ENCODE assay signal across 8 cellular contexts in the genomic region with DNA sequence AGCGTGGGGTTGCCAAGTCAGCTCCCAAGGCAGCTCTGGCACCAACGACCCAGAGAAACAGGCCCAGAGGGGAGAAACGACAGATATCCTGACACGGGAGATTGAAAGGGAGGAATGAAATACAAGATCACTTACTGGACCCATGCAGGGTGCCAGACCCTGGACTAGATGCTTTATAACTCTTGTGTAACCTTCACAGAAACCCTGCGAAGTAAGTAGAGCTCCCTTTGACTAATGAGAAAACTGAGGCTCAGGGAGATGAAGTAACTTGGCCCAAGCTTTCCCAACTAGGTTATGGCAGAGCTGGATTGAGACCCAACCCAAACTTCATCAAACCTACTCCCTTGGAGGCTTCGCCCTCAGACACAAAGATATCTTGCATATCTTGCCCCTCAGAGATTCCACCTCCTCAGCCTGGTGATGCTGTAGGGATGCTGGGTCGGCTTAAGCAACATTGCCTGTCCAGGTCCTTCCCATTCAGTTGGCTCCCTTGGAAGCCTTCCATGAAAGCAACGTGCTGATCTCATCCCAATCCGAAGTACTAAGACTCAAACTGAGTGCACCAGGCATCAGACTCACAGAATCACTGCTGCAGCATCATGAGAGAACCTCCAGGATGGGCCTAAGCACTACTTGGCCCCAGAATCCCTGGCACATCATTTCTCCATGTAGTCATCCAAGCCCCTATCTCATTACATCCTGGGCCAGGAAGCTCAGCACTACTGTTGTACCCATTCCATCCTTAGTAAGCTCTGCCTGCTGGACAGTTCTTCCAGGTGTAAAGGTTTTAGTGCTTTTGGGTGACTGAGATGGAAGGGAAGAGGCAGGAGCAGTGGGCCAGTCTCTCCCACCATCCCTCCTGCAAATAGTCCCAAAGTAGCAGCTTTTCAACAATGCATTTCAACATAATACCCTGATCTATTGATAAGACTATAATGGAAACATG. TPM values are rescaled to one million over a fixed set of nuclear protein-coding genes. Genes with fewer than 3 reads are reported as not detected.
A peak's percentile ranks its signal among the peaks of the same experiment; 100 is the strongest.
DNase-seq lines count a peak whose midpoint lies in the region; ATAC-seq and TF ChIP-seq lines count a peak whose summit lies in the region.

No MANE protein-coding gene starts in this region.

- H3K27me3 Mint-ChIP-seq in stimulated activated naive CD8-positive, alpha-beta T cell treated with anti-CD3 and anti-CD28 coated beads, Interleukin-15, Interleukin-2, amounts not matched to agents 100 ng/mL and 50 ng/mL, for 24 hours = peaks cover 23% of the 10 kb centered on the region
- H3K27me3 Mint-ChIP-seq in MCF 10A (ENCODE audit: insufficient read depth, unreplicated experiment) = no peaks in the 10 kb centered on the region
- H3K27me3 Mint-ChIP-seq in activated T-helper 2 cell treated with anti-CD3 and anti-CD28 coated beads, Interferon-gamma antibody, Interleukin-2, Interleukin-4, amounts not matched to agents 10 μg/mL and 5 μg/mL and 100 μg/mL, durations not matched to agents 14 hours and 24 hours and 36 hours (ENCODE audit: low read depth) = peaks cover 67% of the 10 kb centered on the region

- H3K4me1 Mint-ChIP-seq in stimulated activated naive CD8-positive, alpha-beta T cell treated with anti-CD3 and anti-CD28 coated beads, Interleukin-15, Interleukin-2, amounts not matched to agents 100 ng/mL and 50 ng/mL, for 24 hours (ENCODE audit: low read depth) = peaks cover 5% of the 10 kb centered on the region
- H3K4me1 Mint-ChIP-seq in MCF 10A (ENCODE audit: insufficient read depth, unreplicated experiment) = peaks cover 45% of the 10 kb centered on the region
- peaks cover 2% of the 10 kb centered on the region for H3K4me1 Mint-ChIP-seq in activated T-helper 2 cell treated with anti-CD3 and anti-CD28 coated beads, Interferon-gamma antibody, Interleukin-2, Interleukin-4, amounts not matched to agents 10 μg/mL and 5 μg/mL and 100 μg/mL, durations not matched to agents 14 hours and 24 hours and 36 hours (ENCODE audit: low read depth)

- no TSS peak for BruUV-seq in MCF 10A (replicated peaks; lab: Mats Ljungman, UMichigan)

- intact Hi-C loops in MCF 10A (cut with micrococcal nuclease) = no loop called here
- intact Hi-C loops in activated T-helper 2 cell treated with anti-CD3 and anti-CD28 coated beads, Interferon-gamma antibody, Interleukin-2, Interleukin-4, amounts not matched to agents 10 μg/mL and 5 μg/mL and 100 μg/mL, durations not matched to agents 14 hours and 24 hours and 36 hours (cut with micrococcal nuclease) = no loop called here

- in situ Hi-C loops in GM13977 (cut with MboI; ENCODE audit: low pct_unique_long_range_greater_than_20kb, low sequenced_read_pairs, unreplicated experiment) = no loop called here

- H3K4me3 Mint-ChIP-seq in stimulated activated naive CD8-positive, alpha-beta T cell treated with anti-CD3 and anti-CD28 coated beads, Interleukin-15, Interleukin-2, amounts not matched to agents 100 ng/mL and 50 ng/mL, for 24 hours = peak overlapping the region; percentile 22
- peak overlapping the region; percentile 69 for H3K4me3 Mint-ChIP-seq in MCF 10A (ENCODE audit: unreplicated experiment)
- no peak overlapping the region for H3K4me3 Mint-ChIP-seq in activated T-helper 2 cell treated with anti-CD3 and anti-CD28 coated beads, Interferon-gamma antibody, Interleukin-2, Interleukin-4, amounts not matched to agents 10 μg/mL and 5 μg/mL and 100 μg/mL, durations not matched to agents 14 hours and 24 hours and 36 hours (ENCODE audit: low read depth)

- peaks cover 33 to 39% of the 10 kb centered on the region in 2 donors for H3K4me1 ChIP-seq in mucosa of rectum (ENCODE audit: control insufficient read depth in 2 of 2, insufficient read depth in 2 of 2, low read length in 2 of 2)

- peak overlapping the region; percentile 59 to 72 for H3K27ac ChIP-seq in mucosa of rectum (ENCODE audit: low read depth in 2 of 2, low read length in 2 of 2)

- no peaks in the 10 kb centered on the region for H3K9me3 Mint-ChIP-seq in stimulated activated naive CD8-positive, alpha-beta T cell treated with anti-CD3 and anti-CD28 coated beads, Interleukin-15, Interleukin-2, amounts not matched to agents 100 ng/mL and 50 ng/mL, for 24 hours
- no peaks in the 10 kb centered on the region for H3K9me3 Mint-ChIP-seq in MCF 10A (ENCODE audit: unreplicated experiment)
- no peaks in the 10 kb centered on the region for H3K9me3 Mint-ChIP-seq in activated T-helper 2 cell treated with anti-CD3 and anti-CD28 coated beads, Interferon-gamma antibody, Interleukin-2, Interleukin-4, amounts not matched to agents 10 μg/mL and 5 μg/mL and 100 μg/mL, durations not matched to agents 14 hours and 24 hours and 36 hours

- TF ChIP-seq CTCF in MCF 10A (IDR thresholded peaks at IDR 0.05; ENCODE audit: unreplicated experiment) = no peak
- no peak for TF ChIP-seq CTCF in GM13977 (IDR thresholded peaks at IDR 0.05; ENCODE audit: extremely low read depth, insufficient read depth, missing control alignments)

- no peaks in the 10 kb centered on the region for H3K36me3 ChIP-seq in mucosa of rectum (ENCODE audit: control insufficient read depth in 2 of 2, insufficient read depth in 2 of 2, low read length in 2 of 2)

- H3K9ac ChIP-seq in mucosa of rectum (ENCODE audit: low read depth in 1 of 2, low read length in 2 of 2) = peak overlapping the region in 1 of 2 donors; percentile 73

- H3K27ac Mint-ChIP-seq in stimulated activated naive CD8-positive, alpha-beta T cell treated with anti-CD3 and anti-CD28 coated beads, Interleukin-15, Interleukin-2, amounts not matched to agents 100 ng/mL and 50 ng/mL, for 24 hours = no peak overlapping the region
- H3K27ac Mint-ChIP-seq in MCF 10A (ENCODE audit: low read depth, unreplicated experiment) = no peak overlapping the region
- no peak overlapping the region for H3K27ac Mint-ChIP-seq in activated T-helper 2 cell treated with anti-CD3 and anti-CD28 coated beads, Interferon-gamma antibody, Interleukin-2, Interleukin-4, amounts not matched to agents 10 μg/mL and 5 μg/mL and 100 μg/mL, durations not matched to agents 14 hours and 24 hours and 36 hours

- POLR2A ChIA-PET in MCF 10A (lab: Yijun Ruan, JAX) = interaction anchor here (1.0 to 3.5 kb wide), 6 partner anchors 9 to 84 kb away, joined by 3 to 19 read pairs (median 8); partner anchors contain the start of gene SLAMF9

- ATAC-seq in stimulated activated naive CD8-positive, alpha-beta T cell treated with anti-CD3 and anti-CD28 coated beads, Interleukin-15, Interleukin-2, amounts not matched to agents 100 U/mL and 50 U/mL, for 24 hours = no peak
- no peak for ATAC-seq in GM21825 (IDR thresholded peaks at IDR 0.05; ENCODE audit: unreplicated experiment)

- H3K36me3 Mint-ChIP-seq in stimulated activated naive CD8-positive, alpha-beta T cell treated with anti-CD3 and anti-CD28 coated beads, Interleukin-15, Interleukin-2, amounts not matched to agents 100 ng/mL and 50 ng/mL, for 24 hours (ENCODE audit: low read depth) = no peaks in the 10 kb centered on the region
- no peaks in the 10 kb centered on the region for H3K36me3 Mint-ChIP-seq in MCF 10A (ENCODE audit: insufficient read depth, unreplicated experiment)
- no peaks in the 10 kb centered on the region for H3K36me3 Mint-ChIP-seq in activated T-helper 2 cell treated with anti-CD3 and anti-CD28 coated beads, Interferon-gamma antibody, Interleukin-2, Interleukin-4, amounts not matched to agents 10 μg/mL and 5 μg/mL and 100 μg/mL, durations not matched to agents 14 hours and 24 hours and 36 hours (ENCODE audit: low read depth)

- DNase-seq in stimulated activated naive CD8-positive, alpha-beta T cell treated with anti-CD3 and anti-CD28 coated beads, Interleukin-15, Interleukin-2, amounts not matched to agents 100 U/mL and 50 U/mL, for 24 hours = no peak
- DNase-seq in MCF 10A (ENCODE audit: unreplicated experiment) = no peak
- no peak for DNase-seq in activated T-helper 2 cell treated with anti-CD3 and anti-CD28 coated beads, Interferon-gamma antibody, Interleukin-2, Interleukin-4, amounts not matched to agents 10 μg/mL and 5 μg/mL and 100 μg/mL, durations not matched to agents 14 hours and 24 hours and 36 hours (ENCODE audit: low spot score)
- DNase-seq in GM13977 (ENCODE audit: low spot score) = no peak
- DNase-seq in DMS114 treated with DMSO at 0.1 percent for 48 hours (lab: John Stamatoyannopoulos, UW; ENCODE audit: unreplicated experiment) = no peak

- H3K27me3 ChIP-seq in mucosa of rectum (ENCODE audit: control insufficient read depth in 2 of 2, insufficient read depth in 2 of 2, low read length in 2 of 2) = peaks cover 0 to 4% of the 10 kb centered on the region in 2 donors

- H3K9me3 ChIP-seq in mucosa of rectum (ENCODE audit: control insufficient read depth in 2 of 2, low read length in 2 of 2) = no peaks in the 10 kb centered on the region

- H3K4me3 ChIP-seq in mucosa of rectum (ENCODE audit: low read length in 2 of 2) = peak overlapping the region; percentile 66 to 76

- CTCF ChIA-PET in MCF 10A (lab: Yijun Ruan, JAX) = interaction anchor here (0.6 to 52.4 kb wide), 22 partner anchors 9 to 301 kb away, joined by 3 to 1675 read pairs (median 4); partner anchors contain the start of gene TAGLN2

RNA-seq across cellular contexts. Expression of gene IGSF9, which starts 1.1 kb away (rescaled TPM):
- total RNA-seq in MCF 10A (2022) = 0.25 and 0.44 TPM in 2 replicates
- not detected in 2 replicates for total RNA-seq in activated T-helper 2 cell treated with anti-CD3 and anti-CD28 coated beads, Interferon-gamma antibody, Interleukin-2, Interleukin-4, amounts not matched to agents 10 μg/mL and 5 μg/mL and 100 μg/mL, durations not matched to agents 14 hours and 24 hours and 36 hours

RNA-seq across cellular contexts. Expression of gene SLAMF9, which starts 7.5 kb away (rescaled TPM):
- not detected in 2 replicates for total RNA-seq in MCF 10A (2022)
- not detected in 2 replicates for total RNA-seq in activated T-helper 2 cell treated with anti-CD3 and anti-CD28 coated beads, Interferon-gamma antibody, Interleukin-2, Interleukin-4, amounts not matched to agents 10 μg/mL and 5 μg/mL and 100 μg/mL, durations not matched to agents 14 hours and 24 hours and 36 hours

RNA-seq across cellular contexts. Expression of gene TAGLN2, which starts 21.2 kb away (rescaled TPM):
- total RNA-seq in MCF 10A (2022) = 464 and 483 TPM in 2 replicates
- total RNA-seq in activated T-helper 2 cell treated with anti-CD3 and anti-CD28 coated beads, Interferon-gamma antibody, Interleukin-2, Interleukin-4, amounts not matched to agents 10 μg/mL and 5 μg/mL and 100 μg/mL, durations not matched to agents 14 hours and 24 hours and 36 hours = 558 and 578 TPM in 2 replicates

RNA-seq across cellular contexts. Expression of gene CFAP45, which starts 46.5 kb away (rescaled TPM):
- total RNA-seq in MCF 10A (2022) = 0.32 and 0.40 TPM in 2 replicates
- total RNA-seq in activated T-helper 2 cell treated with anti-CD3 and anti-CD28 coated beads, Interferon-gamma antibody, Interleukin-2, Interleukin-4, amounts not matched to agents 10 μg/mL and 5 μg/mL and 100 μg/mL, durations not matched to agents 14 hours and 24 hours and 36 hours = 1.5 and 2.3 TPM in 2 replicates
